ENCODE assay signal across 1 cellular context in the genomic region with DNA sequence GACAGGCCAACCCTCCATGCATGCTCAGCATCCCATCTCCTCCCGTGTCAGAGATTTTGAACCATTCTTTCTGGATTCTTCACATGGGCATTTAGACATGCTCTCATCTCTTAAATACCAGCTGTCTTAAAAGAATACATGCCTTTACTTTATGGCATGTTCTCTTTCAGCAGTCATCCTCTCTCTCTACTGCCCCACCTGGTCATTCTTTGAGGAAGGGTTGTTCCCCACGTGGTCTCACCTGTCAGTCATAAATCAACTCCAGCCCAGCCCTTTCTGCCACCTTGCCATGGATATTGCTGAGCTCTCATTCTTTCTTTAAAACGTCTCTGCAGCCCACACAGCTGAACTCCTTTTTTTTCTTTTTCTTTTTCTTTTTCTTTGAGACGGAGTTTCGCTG.
A peak's percentile ranks its signal among the peaks of the same experiment; 100 is the strongest.
TF ChIP-seq lines count a peak whose summit lies in the region.

No MANE protein-coding gene starts in this region.

TF ChIP-seq in K562, 482 proteins besides CTCF, POLR2A, EP300 and RAD21 (continued from another document and continues in another):
- TF ChIP-seq, protein P1, sequence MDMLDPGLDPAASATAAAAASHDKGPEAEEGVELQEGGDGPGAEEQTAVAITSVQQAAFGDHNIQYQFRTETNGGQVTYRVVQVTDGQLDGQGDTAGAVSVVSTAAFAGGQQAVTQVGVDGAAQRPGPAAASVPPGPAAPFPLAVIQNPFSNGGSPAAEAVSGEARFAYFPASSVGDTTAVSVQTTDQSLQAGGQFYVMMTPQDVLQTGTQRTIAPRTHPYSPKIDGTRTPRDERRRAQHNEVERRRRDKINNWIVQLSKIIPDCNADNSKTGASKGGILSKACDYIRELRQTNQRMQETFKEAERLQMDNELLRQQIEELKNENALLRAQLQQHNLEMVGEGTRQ (CRISPR knock-in tag; IDR thresholded peaks at IDR 0.05): peak; percentile 88
- TF ChIP-seq RBBP5 (IDR thresholded peaks at IDR 0.05; ENCODE audit: borderline replicate concordance, insufficient read depth, low read length, poor library complexity, severe bottlenecking) (no peak), GABPA (tag; conservative IDR thresholded peaks at IDR 0.05; ENCODE audit: low read depth) (no peak), ZNF239 (CRISPR knock-in tag; IDR thresholded peaks at IDR 0.05) (no peak), NBN (IDR thresholded peaks at IDR 0.05; ENCODE audit: low read depth) (no peak), ZNF445 (CRISPR knock-in tag; IDR thresholded peaks at IDR 0.05; ENCODE audit: low read depth) (no peak), CSDE1 (IDR thresholded peaks at IDR 0.05) (no peak), FOXM1 (IDR thresholded peaks at IDR 0.05; ENCODE audit: low read depth) (no peak), FOXM1 (CRISPR knock-in tag; IDR thresholded peaks at IDR 0.05; ENCODE audit: low read depth) (no peak), CAMTA2 (CRISPR knock-in tag; conservative IDR thresholded peaks at IDR 0.05) (no peak), CBX1 (IDR thresholded peaks at IDR 0.05; ENCODE audit: low read depth) (no peak), EP400 (IDR thresholded peaks at IDR 0.05) (no peak), SIX5 (IDR thresholded peaks at IDR 0.05; ENCODE audit: borderline replicate concordance in 1 of 2, insufficient read depth in 1 of 2, low read depth in 1 of 2, low read length in 2 of 2) (no peak), BHLHE40 (IDR thresholded peaks at IDR 0.05; ENCODE audit: low read length) (no peak), ZNF699 (CRISPR knock-in tag; IDR thresholded peaks at IDR 0.05; ENCODE audit: insufficient replicate concordance) (no peak), ZKSCAN3 (CRISPR knock-in tag; IDR thresholded peaks at IDR 0.05) (no peak), MTA1 (IDR thresholded peaks at IDR 0.05; ENCODE audit: borderline replicate concordance) (no peak), ERF (CRISPR knock-in tag; IDR thresholded peaks at IDR 0.05) (no peak), BRCA1 (IDR thresholded peaks at IDR 0.05) (no peak), BRCA1 (CRISPR knock-in tag; IDR thresholded peaks at IDR 0.05) (no peak), CBFA2T2 (conservative IDR thresholded peaks at IDR 0.05) (0 out of 2 replicates have a peak, but pooled peaks have one; percentile 7), C11orf30 (IDR thresholded peaks at IDR 0.05; ENCODE audit: low read depth) (peak; percentile 46; the same call in 1 of the 2 replicates), GABPB1 (CRISPR knock-in tag; IDR thresholded peaks at IDR 0.05) (no peak), RAD51 (IDR thresholded peaks at IDR 0.05; ENCODE audit: borderline replicate concordance, low read depth) (peak; percentile 76), ZNF347 (CRISPR knock-in tag; IDR thresholded peaks at IDR 0.05; ENCODE audit: low read depth) (no peak), ZNF316 (IDR thresholded peaks at IDR 0.05) (peak; percentile 34; the same call in 1 of the 2 replicates), NEUROD1 (IDR thresholded peaks at IDR 0.05; ENCODE audit: borderline replicate concordance, low read depth, low read length, partially characterized antibody) (no peak), MBD2 (IDR thresholded peaks at IDR 0.05; ENCODE audit: borderline replicate concordance, low read depth) (no peak), BCOR (IDR thresholded peaks at IDR 0.05) (no peak), DNMT1 (IDR thresholded peaks at IDR 0.05) (no peak), ZNF263 (CRISPR knock-in tag; IDR thresholded peaks at IDR 0.05; ENCODE audit: borderline replicate concordance) (no peak), NFXL1 (CRISPR knock-in tag; IDR thresholded peaks at IDR 0.05) (no peak), ZSCAN32 (CRISPR knock-in tag; IDR thresholded peaks at IDR 0.05) (no peak), SMAD2 (IDR thresholded peaks at IDR 0.05; ENCODE audit: low read depth, low read length) (no peak), MTA3 (IDR thresholded peaks at IDR 0.05; ENCODE audit: borderline replicate concordance) (no peak), CTBP1 (IDR thresholded peaks at IDR 0.05; ENCODE audit: borderline replicate concordance) (no peak), RCOR1 (IDR thresholded peaks at IDR 0.05; ENCODE audit: borderline replicate concordance in 1 of 2, low read depth in 2 of 2, low read length in 2 of 2) (no peak), MYC (IDR thresholded peaks at IDR 0.05; ENCODE audit: low read depth, low read length) (peak; percentile 47; the same call in 1 of the 2 replicates), MYC (CRISPR knock-in tag; IDR thresholded peaks at IDR 0.05; ENCODE audit: borderline replicate concordance, low read depth) (no peak), SMARCB1 (IDR thresholded peaks at IDR 0.05; ENCODE audit: insufficient read length, low read depth) (no peak)
- TF ChIP-seq, protein P2, sequence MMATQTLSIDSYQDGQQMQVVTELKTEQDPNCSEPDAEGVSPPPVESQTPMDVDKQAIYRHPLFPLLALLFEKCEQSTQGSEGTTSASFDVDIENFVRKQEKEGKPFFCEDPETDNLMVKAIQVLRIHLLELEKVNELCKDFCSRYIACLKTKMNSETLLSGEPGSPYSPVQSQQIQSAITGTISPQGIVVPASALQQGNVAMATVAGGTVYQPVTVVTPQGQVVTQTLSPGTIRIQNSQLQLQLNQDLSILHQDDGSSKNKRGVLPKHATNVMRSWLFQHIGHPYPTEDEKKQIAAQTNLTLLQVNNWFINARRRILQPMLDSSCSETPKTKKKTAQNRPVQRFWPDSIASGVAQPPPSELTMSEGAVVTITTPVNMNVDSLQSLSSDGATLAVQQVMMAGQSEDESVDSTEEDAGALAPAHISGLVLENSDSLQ (IDR thresholded peaks at IDR 0.05): peak; percentile 98
- TF ChIP-seq, protein P3, sequence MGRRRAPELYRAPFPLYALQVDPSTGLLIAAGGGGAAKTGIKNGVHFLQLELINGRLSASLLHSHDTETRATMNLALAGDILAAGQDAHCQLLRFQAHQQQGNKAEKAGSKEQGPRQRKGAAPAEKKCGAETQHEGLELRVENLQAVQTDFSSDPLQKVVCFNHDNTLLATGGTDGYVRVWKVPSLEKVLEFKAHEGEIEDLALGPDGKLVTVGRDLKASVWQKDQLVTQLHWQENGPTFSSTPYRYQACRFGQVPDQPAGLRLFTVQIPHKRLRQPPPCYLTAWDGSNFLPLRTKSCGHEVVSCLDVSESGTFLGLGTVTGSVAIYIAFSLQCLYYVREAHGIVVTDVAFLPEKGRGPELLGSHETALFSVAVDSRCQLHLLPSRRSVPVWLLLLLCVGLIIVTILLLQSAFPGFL (CRISPR knock-in tag; IDR thresholded peaks at IDR 0.05): no peak
- TF ChIP-seq, protein P4, sequence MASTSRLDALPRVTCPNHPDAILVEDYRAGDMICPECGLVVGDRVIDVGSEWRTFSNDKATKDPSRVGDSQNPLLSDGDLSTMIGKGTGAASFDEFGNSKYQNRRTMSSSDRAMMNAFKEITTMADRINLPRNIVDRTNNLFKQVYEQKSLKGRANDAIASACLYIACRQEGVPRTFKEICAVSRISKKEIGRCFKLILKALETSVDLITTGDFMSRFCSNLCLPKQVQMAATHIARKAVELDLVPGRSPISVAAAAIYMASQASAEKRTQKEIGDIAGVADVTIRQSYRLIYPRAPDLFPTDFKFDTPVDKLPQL (IDR thresholded peaks at IDR 0.05; ENCODE audit: extremely low read depth, insufficient read length): no peak
- TF ChIP-seq, protein P5, sequence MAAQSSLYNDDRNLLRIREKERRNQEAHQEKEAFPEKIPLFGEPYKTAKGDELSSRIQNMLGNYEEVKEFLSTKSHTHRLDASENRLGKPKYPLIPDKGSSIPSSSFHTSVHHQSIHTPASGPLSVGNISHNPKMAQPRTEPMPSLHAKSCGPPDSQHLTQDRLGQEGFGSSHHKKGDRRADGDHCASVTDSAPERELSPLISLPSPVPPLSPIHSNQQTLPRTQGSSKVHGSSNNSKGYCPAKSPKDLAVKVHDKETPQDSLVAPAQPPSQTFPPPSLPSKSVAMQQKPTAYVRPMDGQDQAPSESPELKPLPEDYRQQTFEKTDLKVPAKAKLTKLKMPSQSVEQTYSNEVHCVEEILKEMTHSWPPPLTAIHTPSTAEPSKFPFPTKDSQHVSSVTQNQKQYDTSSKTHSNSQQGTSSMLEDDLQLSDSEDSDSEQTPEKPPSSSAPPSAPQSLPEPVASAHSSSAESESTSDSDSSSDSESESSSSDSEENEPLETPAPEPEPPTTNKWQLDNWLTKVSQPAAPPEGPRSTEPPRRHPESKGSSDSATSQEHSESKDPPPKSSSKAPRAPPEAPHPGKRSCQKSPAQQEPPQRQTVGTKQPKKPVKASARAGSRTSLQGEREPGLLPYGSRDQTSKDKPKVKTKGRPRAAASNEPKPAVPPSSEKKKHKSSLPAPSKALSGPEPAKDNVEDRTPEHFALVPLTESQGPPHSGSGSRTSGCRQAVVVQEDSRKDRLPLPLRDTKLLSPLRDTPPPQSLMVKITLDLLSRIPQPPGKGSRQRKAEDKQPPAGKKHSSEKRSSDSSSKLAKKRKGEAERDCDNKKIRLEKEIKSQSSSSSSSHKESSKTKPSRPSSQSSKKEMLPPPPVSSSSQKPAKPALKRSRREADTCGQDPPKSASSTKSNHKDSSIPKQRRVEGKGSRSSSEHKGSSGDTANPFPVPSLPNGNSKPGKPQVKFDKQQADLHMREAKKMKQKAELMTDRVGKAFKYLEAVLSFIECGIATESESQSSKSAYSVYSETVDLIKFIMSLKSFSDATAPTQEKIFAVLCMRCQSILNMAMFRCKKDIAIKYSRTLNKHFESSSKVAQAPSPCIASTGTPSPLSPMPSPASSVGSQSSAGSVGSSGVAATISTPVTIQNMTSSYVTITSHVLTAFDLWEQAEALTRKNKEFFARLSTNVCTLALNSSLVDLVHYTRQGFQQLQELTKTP (IDR thresholded peaks at IDR 0.05; ENCODE audit: low read depth in 1 of 2, partially characterized antibody in 2 of 2): no peak
- TF ChIP-seq, protein P6, sequence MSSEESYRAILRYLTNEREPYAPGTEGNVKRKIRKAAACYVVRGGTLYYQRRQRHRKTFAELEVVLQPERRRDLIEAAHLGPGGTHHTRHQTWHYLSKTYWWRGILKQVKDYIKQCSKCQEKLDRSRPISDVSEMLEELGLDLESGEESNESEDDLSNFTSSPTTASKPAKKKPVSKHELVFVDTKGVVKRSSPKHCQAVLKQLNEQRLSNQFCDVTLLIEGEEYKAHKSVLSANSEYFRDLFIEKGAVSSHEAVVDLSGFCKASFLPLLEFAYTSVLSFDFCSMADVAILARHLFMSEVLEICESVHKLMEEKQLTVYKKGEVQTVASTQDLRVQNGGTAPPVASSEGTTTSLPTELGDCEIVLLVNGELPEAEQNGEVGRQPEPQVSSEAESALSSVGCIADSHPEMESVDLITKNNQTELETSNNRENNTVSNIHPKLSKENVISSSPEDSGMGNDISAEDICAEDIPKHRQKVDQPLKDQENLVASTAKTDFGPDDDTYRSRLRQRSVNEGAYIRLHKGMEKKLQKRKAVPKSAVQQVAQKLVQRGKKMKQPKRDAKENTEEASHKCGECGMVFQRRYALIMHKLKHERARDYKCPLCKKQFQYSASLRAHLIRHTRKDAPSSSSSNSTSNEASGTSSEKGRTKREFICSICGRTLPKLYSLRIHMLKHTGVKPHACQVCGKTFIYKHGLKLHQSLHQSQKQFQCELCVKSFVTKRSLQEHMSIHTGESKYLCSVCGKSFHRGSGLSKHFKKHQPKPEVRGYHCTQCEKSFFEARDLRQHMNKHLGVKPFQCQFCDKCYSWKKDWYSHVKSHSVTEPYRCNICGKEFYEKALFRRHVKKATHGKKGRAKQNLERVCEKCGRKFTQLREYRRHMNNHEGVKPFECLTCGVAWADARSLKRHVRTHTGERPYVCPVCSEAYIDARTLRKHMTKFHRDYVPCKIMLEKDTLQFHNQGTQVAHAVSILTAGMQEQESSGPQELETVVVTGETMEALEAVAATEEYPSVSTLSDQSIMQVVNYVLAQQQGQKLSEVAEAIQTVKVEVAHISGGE (CRISPR knock-in tag; IDR thresholded peaks at IDR 0.05): no peak
- TF ChIP-seq, protein P7, sequence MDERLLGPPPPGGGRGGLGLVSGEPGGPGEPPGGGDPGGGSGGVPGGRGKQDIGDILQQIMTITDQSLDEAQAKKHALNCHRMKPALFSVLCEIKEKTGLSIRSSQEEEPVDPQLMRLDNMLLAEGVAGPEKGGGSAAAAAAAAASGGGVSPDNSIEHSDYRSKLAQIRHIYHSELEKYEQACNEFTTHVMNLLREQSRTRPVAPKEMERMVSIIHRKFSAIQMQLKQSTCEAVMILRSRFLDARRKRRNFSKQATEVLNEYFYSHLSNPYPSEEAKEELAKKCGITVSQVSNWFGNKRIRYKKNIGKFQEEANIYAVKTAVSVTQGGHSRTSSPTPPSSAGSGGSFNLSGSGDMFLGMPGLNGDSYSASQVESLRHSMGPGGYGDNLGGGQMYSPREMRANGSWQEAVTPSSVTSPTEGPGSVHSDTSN (CRISPR knock-in tag; IDR thresholded peaks at IDR 0.05; ENCODE audit: low read depth): peak; percentile 62
- TF ChIP-seq, protein P7 (tag; conservative IDR thresholded peaks at IDR 0.05; ENCODE audit: low read depth): peak; percentile 95
- TF ChIP-seq, protein P8, sequence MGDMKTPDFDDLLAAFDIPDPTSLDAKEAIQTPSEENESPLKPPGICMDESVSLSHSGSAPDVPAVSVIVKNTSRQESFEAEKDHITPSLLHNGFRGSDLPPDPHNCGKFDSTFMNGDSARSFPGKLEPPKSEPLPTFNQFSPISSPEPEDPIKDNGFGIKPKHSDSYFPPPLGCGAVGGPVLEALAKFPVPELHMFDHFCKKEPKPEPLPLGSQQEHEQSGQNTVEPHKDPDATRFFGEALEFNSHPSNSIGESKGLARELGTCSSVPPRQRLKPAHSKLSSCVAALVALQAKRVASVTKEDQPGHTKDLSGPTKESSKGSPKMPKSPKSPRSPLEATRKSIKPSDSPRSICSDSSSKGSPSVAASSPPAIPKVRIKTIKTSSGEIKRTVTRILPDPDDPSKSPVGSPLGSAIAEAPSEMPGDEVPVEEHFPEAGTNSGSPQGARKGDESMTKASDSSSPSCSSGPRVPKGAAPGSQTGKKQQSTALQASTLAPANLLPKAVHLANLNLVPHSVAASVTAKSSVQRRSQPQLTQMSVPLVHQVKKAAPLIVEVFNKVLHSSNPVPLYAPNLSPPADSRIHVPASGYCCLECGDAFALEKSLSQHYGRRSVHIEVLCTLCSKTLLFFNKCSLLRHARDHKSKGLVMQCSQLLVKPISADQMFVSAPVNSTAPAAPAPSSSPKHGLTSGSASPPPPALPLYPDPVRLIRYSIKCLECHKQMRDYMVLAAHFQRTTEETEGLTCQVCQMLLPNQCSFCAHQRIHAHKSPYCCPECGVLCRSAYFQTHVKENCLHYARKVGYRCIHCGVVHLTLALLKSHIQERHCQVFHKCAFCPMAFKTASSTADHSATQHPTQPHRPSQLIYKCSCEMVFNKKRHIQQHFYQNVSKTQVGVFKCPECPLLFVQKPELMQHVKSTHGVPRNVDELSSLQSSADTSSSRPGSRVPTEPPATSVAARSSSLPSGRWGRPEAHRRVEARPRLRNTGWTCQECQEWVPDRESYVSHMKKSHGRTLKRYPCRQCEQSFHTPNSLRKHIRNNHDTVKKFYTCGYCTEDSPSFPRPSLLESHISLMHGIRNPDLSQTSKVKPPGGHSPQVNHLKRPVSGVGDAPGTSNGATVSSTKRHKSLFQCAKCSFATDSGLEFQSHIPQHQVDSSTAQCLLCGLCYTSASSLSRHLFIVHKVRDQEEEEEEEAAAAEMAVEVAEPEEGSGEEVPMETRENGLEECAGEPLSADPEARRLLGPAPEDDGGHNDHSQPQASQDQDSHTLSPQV (IDR thresholded peaks at IDR 0.05): no peak
